In the genomic region with DNA sequence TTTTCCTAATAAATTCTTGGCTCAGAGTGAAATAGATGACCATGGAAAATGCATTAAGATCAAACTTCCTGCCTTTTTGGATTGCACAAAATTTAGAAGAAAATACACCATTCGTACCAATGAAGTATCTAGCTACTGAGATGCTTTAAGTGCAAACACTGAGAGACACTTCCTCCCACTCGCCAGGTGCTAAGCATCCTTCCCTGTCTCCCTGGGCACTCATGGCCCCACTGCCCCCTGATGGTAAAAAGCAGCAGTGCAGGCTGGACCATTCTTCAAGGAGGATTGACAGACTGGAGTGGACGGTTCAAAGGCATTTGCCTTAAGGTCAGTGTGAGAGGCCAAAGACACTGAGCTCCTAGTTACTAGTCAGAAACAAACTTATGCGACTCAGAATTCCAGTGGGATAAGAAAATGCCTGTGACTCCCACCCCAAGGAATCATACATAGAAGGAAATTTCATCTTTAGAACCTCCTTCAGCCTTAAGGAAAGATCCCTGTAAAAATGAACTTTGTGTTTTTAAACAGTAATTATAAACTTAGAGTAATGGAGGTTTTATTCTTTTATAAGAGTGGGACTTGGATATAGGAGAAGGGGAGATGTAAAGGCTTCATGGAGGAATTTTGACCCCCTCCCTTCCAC, we compare ENCODE assay signal across 1 cellular context.
TF ChIP-seq lines count a peak whose summit lies in the region.

No MANE protein-coding gene starts in this region.

TF ChIP-seq in HEK293, 187 proteins besides CTCF, POLR2A, EP300 and RAD21 (continued from another document):
- no peak for TF ChIP-seq BCL6B (tag by site-specific recombination; IDR thresholded peaks at IDR 0.05)
- no peak for TF ChIP-seq ZBTB7A (tag by site-specific recombination; IDR thresholded peaks at IDR 0.05; ENCODE audit: low read depth)
- TF ChIP-seq ZBTB20 (tag by site-specific recombination; IDR thresholded peaks at IDR 0.05), result no peak
- no peak for TF ChIP-seq ZSCAN18 (tag by site-specific recombination; IDR thresholded peaks at IDR 0.05)
- no peak for TF ChIP-seq ZNF354C (tag by site-specific recombination; IDR thresholded peaks at IDR 0.05; ENCODE audit: borderline replicate concordance, low read depth)
- no peak for TF ChIP-seq ZNF600 (tag by site-specific recombination; IDR thresholded peaks at IDR 0.05)
- TF ChIP-seq ZNF184 (tag by site-specific recombination; IDR thresholded peaks at IDR 0.05), result peak; percentile 55; the same call in 1 of the 2 replicates
- no peak for TF ChIP-seq ZNF585B (tag by site-specific recombination; IDR thresholded peaks at IDR 0.05)
- TF ChIP-seq, protein P1, sequence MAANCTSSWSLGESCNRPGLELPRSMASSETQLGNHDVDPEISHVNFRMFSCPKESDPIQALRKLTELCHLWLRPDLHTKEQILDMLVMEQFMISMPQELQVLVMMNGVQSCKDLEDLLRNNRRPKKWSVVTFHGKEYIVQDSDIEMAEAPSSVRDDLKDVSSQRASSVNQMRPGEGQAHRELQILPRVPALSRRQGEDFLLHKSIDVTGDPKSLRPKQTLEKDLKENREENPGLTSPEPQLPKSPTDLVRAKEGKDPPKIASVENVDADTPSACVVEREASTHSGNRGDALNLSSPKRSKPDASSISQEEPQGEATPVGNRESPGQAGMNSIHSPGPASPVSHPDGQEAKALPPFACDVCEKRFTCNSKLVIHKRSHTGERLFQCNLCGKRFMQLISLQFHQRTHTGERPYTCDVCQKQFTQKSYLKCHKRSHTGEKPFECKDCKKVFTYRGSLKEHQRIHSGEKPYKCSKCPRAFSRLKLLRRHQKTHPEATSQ (tag by site-specific recombination; IDR thresholded peaks at IDR 0.05), result no peak
- TF ChIP-seq ZNF580 (tag by site-specific recombination; IDR thresholded peaks at IDR 0.05), result no peak
- 0 out of 2 replicates have a peak, but pooled peaks have one; percentile 12 for TF ChIP-seq ZNF660 (tag by site-specific recombination; IDR thresholded peaks at IDR 0.05)
- TF ChIP-seq, protein P2, sequence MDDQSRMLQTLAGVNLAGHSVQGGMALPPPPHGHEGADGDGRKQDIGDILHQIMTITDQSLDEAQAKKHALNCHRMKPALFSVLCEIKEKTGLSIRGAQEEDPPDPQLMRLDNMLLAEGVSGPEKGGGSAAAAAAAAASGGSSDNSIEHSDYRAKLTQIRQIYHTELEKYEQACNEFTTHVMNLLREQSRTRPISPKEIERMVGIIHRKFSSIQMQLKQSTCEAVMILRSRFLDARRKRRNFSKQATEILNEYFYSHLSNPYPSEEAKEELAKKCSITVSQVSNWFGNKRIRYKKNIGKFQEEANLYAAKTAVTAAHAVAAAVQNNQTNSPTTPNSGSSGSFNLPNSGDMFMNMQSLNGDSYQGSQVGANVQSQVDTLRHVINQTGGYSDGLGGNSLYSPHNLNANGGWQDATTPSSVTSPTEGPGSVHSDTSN (CRISPR knock-in tag; IDR thresholded peaks at IDR 0.05), result no peak
- TF ChIP-seq KLF7 (tag by site-specific recombination; IDR thresholded peaks at IDR 0.05; ENCODE audit: borderline replicate concordance), result no peak
- no peak for TF ChIP-seq ZNF366 (tag by site-specific recombination; conservative IDR thresholded peaks at IDR 0.05)
- no peak for TF ChIP-seq ZNF175 (tag by site-specific recombination; IDR thresholded peaks at IDR 0.05)
